Comparison of ENCODE assay signal across 8 cellular contexts in the genomic region with DNA sequence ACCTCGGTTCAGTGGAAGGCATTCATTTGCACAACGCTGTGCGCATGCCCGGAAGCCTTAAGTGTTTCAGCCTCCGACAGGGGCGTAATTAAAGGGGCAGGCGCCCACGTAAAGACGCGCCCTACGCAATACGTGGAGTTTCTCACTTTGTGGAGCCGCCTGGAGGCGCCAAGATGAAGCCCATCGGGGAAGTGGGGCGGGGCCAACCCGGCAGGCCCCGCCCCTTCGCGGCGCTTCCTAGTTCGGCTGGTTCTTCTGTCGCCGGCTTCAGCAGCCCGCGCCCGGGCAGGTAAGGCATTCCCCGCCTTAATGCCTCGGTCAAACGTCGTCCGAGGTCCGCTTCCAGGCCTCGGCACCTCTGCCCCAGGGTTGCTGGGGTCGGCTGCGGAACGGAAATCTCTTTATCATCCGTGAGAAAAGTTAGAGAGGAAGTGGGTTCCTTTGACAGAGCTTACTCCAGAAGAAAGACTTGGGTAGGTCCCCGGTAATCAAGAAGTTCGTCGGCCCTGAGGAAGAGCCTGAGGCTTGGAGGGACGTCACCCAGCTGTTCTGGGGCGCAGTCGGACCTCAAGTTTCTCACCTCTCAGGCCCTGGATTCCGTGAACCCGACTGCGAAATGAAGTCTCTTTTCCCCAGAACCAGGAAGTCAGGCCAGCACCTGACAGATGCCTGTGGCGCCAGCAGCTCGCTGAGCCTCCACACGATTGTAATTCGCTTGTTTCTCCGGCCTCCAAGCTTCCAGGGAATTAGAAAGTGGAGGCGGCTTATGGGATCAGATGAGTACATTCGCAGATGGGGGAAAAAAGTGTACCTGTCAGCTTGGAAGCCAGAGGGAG. TPM values are rescaled to one million over a fixed set of nuclear protein-coding genes. Genes with fewer than 3 reads are reported as not detected.
A peak's percentile ranks its signal among the peaks of the same experiment; 100 is the strongest.
DNase-seq lines count a peak whose midpoint lies in the region; FAIRE-seq and TF ChIP-seq lines count a peak whose summit lies in the region.

Gene IRAK4, plus strand, starts transcription at position 224 of the 836 bp plus-strand sequence. CDS start 9,161 bp downstream, outside the sequence.
Gene PUS7L, minus strand, starts transcription at position 63 of the 836 bp plus-strand sequence. CDS start 3,545 bp downstream, outside the sequence.

- H3K27me3 ChIP-seq in H9 (ENCODE audit: insufficient read depth, low read length) (no peaks in the 10 kb centered on the region), stomach (no peaks in the 10 kb centered on the region)

- peak; percentile 20; the same call in 2 of the 3 replicates for TF ChIP-seq CTCF in H9 (conservative IDR thresholded peaks at IDR 0.05)
- no peak for TF ChIP-seq CTCF in nephron progenitor cell (IDR thresholded peaks at IDR 0.05)
- peak in 5 of 7 experiments; percentile 24 to 48 (median 27) for TF ChIP-seq CTCF in stomach (IDR thresholded peaks at IDR 0.05)

- H3K4me1 ChIP-seq in H9 (ENCODE audit: insufficient read depth, low read length), result peaks cover 2% of the 10 kb centered on the region
- peaks cover 34 to 66% (median 42%) of the 10 kb centered on the region in 4 donors for H3K4me1 ChIP-seq in stomach

- H3K4me3 ChIP-seq in stomach, result peak within 1 kb of the TSS; percentile 61 to 81 (median 66)

- peak within 1 kb of the TSS; percentile 75 to 76 for H3K4me3 Mint-ChIP-seq in H9
- peak within 1 kb of the TSS; percentile 86 for H3K4me3 Mint-ChIP-seq in nephron progenitor cell

- no peak within 1 kb of the TSS for H3K18ac ChIP-seq in H9 (ENCODE audit: insufficient read length, low read depth, low read length)

- H2BK20ac ChIP-seq in H9 (ENCODE audit: low read depth, low read length, poor library complexity, severe bottlenecking), result no peak within 1 kb of the TSS

- H2AK5ac ChIP-seq in H9 (ENCODE audit: insufficient read length, low read length), result no peak within 1 kb of the TSS

- no peak for TF ChIP-seq EP300 in stomach (IDR thresholded peaks at IDR 0.05)

- no peak within 1 kb of the TSS for H3T11ph ChIP-seq in H9 (ENCODE audit: low read length)

- H3K36me3 ChIP-seq in stomach, result peaks cover 0 to 13% (median 3%) of the 10 kb centered on the region in 4 donors

- peak; percentile 98 for DNase-seq in H9
- peak; percentile 96 for DNase-seq in M059J (ENCODE audit: low read depth)
- peak; percentile 90 for DNase-seq in SIG-M5 (lab: John Stamatoyannopoulos, UW)
- DNase-seq in activated gamma-delta T cell (lab: John Stamatoyannopoulos, UW), result peak; percentile 85
- DNase-seq in fibroblast of the conjunctiva (ENCODE audit: low read depth), result peak; percentile 95
- peak; percentile 79 for DNase-seq in nephron progenitor cell
- peak; percentile 97 for DNase-seq in stomach

- H3K36me3 Mint-ChIP-seq in H9 (ENCODE audit: insufficient read depth in 1 of 3, low read depth in 3 of 3), result peaks cover 0 to 6% (median 6%) of the 10 kb centered on the region in 3 experiments; a peak in 2 of 7 replicates
- peaks cover 18% of the 10 kb centered on the region for H3K36me3 Mint-ChIP-seq in nephron progenitor cell (ENCODE audit: low read depth)

- no peaks in the 10 kb centered on the region for H3K9me3 ChIP-seq in H9 (ENCODE audit: control insufficient read depth, low read depth, low read length)
- no peaks in the 10 kb centered on the region for H3K9me3 ChIP-seq in stomach

- H3K23me2 ChIP-seq in H9 (ENCODE audit: insufficient read length, low read depth, low read length, poor library complexity, severe bottlenecking), result peaks cover 3% of the 10 kb centered on the region

- H4K91ac ChIP-seq in H9 (ENCODE audit: insufficient read length, low read depth, low read length), result no peak within 1 kb of the TSS

- peak within 1 kb of the TSS; percentile 50 for H3K9ac ChIP-seq in H9 (ENCODE audit: extremely low read depth, insufficient read length, low read length)

- intact Hi-C loops in stomach (cut with DNase I; ENCODE audit: low total_unique reads), result no loop called here

- H3K23ac ChIP-seq in H9 (ENCODE audit: insufficient read length, low read depth, low read length), result no peak within 1 kb of the TSS

- H3K27ac Mint-ChIP-seq in H9 (peak within 1 kb of the TSS in 2 of 3 experiments; percentile 9 to 74; a peak in 4 of 7 replicates), nephron progenitor cell (peak within 1 kb of the TSS; percentile 12)

- WGBS in H9 (ENCODE audit: extremely low coverage, insufficient read length, low lambda C conversion rate), result no CpG with 5 or more reads among the region's 54 CpGs
- WGBS in stomach, 5 donors, result 0 to 1% (median 1%) methylated on average over 31 to 54 of the region's 54 CpGs

- peak; percentile 97 for FAIRE-seq in G401.6 (lab: Jason Lieb, UNC)

- H2BK12ac ChIP-seq in H9 (ENCODE audit: insufficient read length, low read depth, low read length), result no peak within 1 kb of the TSS

- H2BK120ac ChIP-seq in H9 (ENCODE audit: low read depth, low read length, poor library complexity, severe bottlenecking), result no peak within 1 kb of the TSS

- H3K56ac ChIP-seq in H9 (ENCODE audit: insufficient read length, low read depth, low read length), result no peak within 1 kb of the TSS

- H3K4me1 Mint-ChIP-seq in H9 (peaks cover 28 to 38% of the 10 kb centered on the region in 2 experiments), nephron progenitor cell (peaks cover 15% of the 10 kb centered on the region)

- peak within 1 kb of the TSS; percentile 39; the same call in 1 of the 2 replicates for H3K14ac ChIP-seq in H9 (ENCODE audit: insufficient read depth, low read length)

- no peak within 1 kb of the TSS for H2BK5ac ChIP-seq in H9 (ENCODE audit: insufficient read length, low read length)

- H3K9me3 Mint-ChIP-seq in H9 (no peaks in the 10 kb centered on the region), nephron progenitor cell (peaks cover 5% of the 10 kb centered on the region)

- H3K79me1 ChIP-seq in H9 (ENCODE audit: insufficient read depth, low read depth, low read length, poor library complexity, severe bottlenecking), result no peaks in the 10 kb centered on the region

- H2AFZ ChIP-seq in H9 (ENCODE audit: low read length), result peak within 1 kb of the TSS; percentile 65

- H3K4ac ChIP-seq in H9 (ENCODE audit: low read depth, low read length), result no peak within 1 kb of the TSS; the same call in 1 of the 2 replicates

- no peak within 1 kb of the TSS for H4K8ac ChIP-seq in H9 (replicated peaks; ENCODE audit: insufficient read length, low read depth, low read length)

- H4K20me1 ChIP-seq in H9 (ENCODE audit: control insufficient read depth, insufficient read depth, insufficient read length), result no peaks in the 10 kb centered on the region

- H2BK15ac ChIP-seq in H9 (ENCODE audit: low read depth, low read length), result no peak within 1 kb of the TSS

- H3K79me2 ChIP-seq in H9 (ENCODE audit: insufficient read depth, low read length), result no peaks in the 10 kb centered on the region

- peak in 2 of 4 donors; percentile 36 to 85 for TF ChIP-seq POLR2A in stomach (IDR thresholded peaks at IDR 0.05)

- H4K5ac ChIP-seq in H9 (ENCODE audit: insufficient read length, low read depth, low read length), result no peak within 1 kb of the TSS

- H3K4me2 ChIP-seq in H9 (ENCODE audit: insufficient read depth, insufficient read length, low read length), result peak within 1 kb of the TSS; percentile 39

- no peak within 1 kb of the TSS for H3K27ac ChIP-seq in H9 (ENCODE audit: insufficient read length, low read depth, low read length)
- H3K27ac ChIP-seq in stomach, result peak within 1 kb of the TSS; percentile 82 to 97 (median 89)

- H3K27me3 Mint-ChIP-seq in H9 (ENCODE audit: low read depth) (no peaks in the 10 kb centered on the region), nephron progenitor cell (ENCODE audit: low read depth, poor library complexity) (no peaks in the 10 kb centered on the region)

RNA-seq across cellular contexts. Expression of gene IRAK4, which starts in this region (rescaled TPM):
- total RNA-seq in H9 (2021) (2.6 and 3.0 TPM in 2 replicates), stomach (100 to 1,000 TPM in 1 of 5 donors, 10 to 100 TPM in 3, 1 to 10 TPM in 1; 8.0 to 155 (median 35.1) TPM)
- total RNA-seq in M059J (2014; rRNA removed; shearing (Covaris generic)), result 21.9 and 38.1 TPM in 2 replicates
- 10 to 100 TPM; 11.3 to 15.4 (median 11.9) TPM for polyA plus RNA-seq in stomach

RNA-seq across cellular contexts. Expression of gene PUS7L, which starts in this region (rescaled TPM):
- total RNA-seq in H9 (2021) (14.4 and 16.0 TPM in 2 replicates), stomach (10 to 100 TPM in 2 of 5 donors, 1 to 10 TPM in 3; 2.9 to 60.5 (median 9.7) TPM)
- 10.4 and 10.7 TPM in 2 replicates for total RNA-seq in M059J (2014; rRNA removed; shearing (Covaris generic))
- polyA plus RNA-seq in stomach, result 1 to 10 TPM; 1.2 to 3.4 (median 2.1) TPM
